12 cellular contexts compared by ENCODE assay signal in the genomic region with DNA sequence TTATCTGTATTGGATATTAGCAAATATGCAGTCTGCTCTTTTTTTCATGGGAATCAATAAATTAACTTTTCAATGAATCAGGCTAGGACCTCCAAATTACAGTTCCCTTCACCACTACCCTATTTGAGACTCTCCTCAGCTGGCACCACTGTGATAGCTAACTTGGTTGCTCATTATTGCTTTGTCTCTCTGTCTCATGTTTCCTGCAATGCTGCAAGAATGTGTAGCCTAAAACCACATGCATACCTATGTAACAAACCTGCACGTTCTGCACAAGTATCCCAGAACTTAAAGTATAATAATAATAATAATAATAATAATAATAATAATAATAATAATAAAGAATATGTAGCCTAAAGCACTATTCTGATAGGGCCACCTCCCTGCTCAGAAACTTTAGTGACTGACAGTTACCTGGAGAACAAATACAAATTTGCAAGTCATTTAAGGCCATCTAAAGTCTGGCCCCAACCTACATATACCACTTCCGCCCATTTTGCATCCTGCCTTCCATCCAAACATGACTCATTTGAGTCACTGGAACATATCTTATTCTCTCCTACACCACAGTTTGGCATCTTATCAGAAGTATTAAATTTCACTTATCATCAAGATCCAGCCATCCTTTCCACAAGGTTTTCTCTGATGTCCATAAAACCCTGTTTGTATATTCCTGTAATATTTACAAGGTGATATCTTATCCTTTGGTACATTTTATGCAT.
"Had no signal": no experiment of that assay in that cellular context is flagged by ENCODE, and none has a peak within 500 bp of the region (broad histone marks: within the 10 kb centered on the region; RNA-seq: fewer than 3 reads in every experiment).

No MANE protein-coding gene starts in this region.

- H3K9me3 ChIP-seq: gastroesophageal sphincter, heart left ventricle, upper lobe of right lung had no signal

- H3K27me3 ChIP-seq: dorsolateral prefrontal cortex, gastroesophageal sphincter, heart left ventricle, upper lobe of right lung had no signal

- DNase-seq: activated CD4-positive, alpha-beta T cell treated with anti-CD3 and anti-CD28 coated beads for 1 hour; caudate nucleus; dorsolateral prefrontal cortex; endodermal cell; heart left ventricle; left ventricle myocardium superior; stimulated activated CD4-positive, alpha-beta T cell treated with anti-CD3 and anti-CD28 coated beads, Interleukin-12 subunit alpha, Interleukin-12 subunit beta, amount 100 ng/mL, for 4 hours; stimulated activated CD4-positive, alpha-beta T cell treated with anti-CD3 and anti-CD28 coated beads, Interleukin-1b, Interleukin-23, amount 100 ng/mL, for 48 hours; stimulated activated CD8-positive, alpha-beta memory T cell treated with anti-CD3 and anti-CD28 coated beads, Interleukin-4, amount 100 ng/mL, for 48 hours; stimulated activated naive CD4-positive, alpha-beta T cell; upper lobe of right lung had no signal

- H3K36me3 ChIP-seq: gastroesophageal sphincter, heart left ventricle, upper lobe of right lung had no signal

- H3K4me3 ChIP-seq: dorsolateral prefrontal cortex, gastroesophageal sphincter, heart left ventricle, upper lobe of right lung had no signal

- H3K27ac ChIP-seq: dorsolateral prefrontal cortex, gastroesophageal sphincter, heart left ventricle, upper lobe of right lung had no signal

- ATAC-seq: gastroesophageal sphincter, heart left ventricle, left ventricle myocardium superior, upper lobe of right lung had no signal

- H3K4me1 ChIP-seq: gastroesophageal sphincter, heart left ventricle, upper lobe of right lung had no signal
